ENCODE assay signal across 2 cellular contexts in the genomic region with DNA sequence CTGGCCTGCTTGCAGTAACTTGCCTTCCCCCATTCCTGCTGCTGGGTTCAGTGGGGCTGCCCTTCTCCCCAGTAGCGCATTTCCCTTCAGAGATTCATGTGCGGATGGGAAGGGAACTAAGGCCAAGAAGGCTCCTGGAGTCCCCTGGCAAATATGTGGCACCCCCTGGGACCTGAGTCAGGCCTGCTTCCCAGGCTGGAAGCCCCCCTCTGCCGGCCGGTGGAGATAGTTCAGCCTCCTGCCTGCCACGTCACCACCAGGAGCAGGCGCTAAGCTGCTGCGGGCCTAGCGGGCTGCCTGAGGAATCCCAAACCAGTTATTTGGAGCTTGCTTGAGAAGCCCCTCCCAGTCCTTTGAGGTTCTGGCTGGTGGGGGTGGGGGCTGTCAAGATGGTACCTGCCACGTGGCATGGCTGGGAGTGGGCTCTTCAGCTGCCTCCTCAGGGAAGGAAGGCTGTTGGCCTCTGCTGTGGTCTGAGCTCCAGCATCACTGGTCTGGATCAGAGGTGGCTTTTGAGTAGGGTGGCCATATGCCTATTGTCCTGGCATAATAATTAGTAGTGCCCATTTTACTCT.
TF ChIP-seq lines count a peak whose summit lies in the region.

No MANE protein-coding gene starts in this region.

TF ChIP-seq in A549, 52 proteins besides CTCF, POLR2A, EP300 and RAD21 (continued from another document):
- TF ChIP-seq, protein P1, sequence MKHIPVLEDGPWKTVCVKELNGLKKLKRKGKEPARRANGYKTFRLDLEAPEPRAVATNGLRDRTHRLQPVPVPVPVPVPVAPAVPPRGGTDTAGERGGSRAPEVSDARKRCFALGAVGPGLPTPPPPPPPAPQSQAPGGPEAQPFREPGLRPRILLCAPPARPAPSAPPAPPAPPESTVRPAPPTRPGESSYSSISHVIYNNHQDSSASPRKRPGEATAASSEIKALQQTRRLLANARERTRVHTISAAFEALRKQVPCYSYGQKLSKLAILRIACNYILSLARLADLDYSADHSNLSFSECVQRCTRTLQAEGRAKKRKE (CRISPR knock-in tag; IDR thresholded peaks at IDR 0.05; ENCODE audit: low read depth) = no peak
- no peak for TF ChIP-seq CHD2 (IDR thresholded peaks at IDR 0.05; ENCODE audit: low read length, partially characterized antibody)
- TF ChIP-seq ZC3H11A (IDR thresholded peaks at IDR 0.05) = no peak
- TF ChIP-seq JUN (IDR thresholded peaks at IDR 0.05) = no peak
- no peak for TF ChIP-seq CBX2 (IDR thresholded peaks at IDR 0.05; ENCODE audit: borderline replicate concordance, low read depth)
- no peak for TF ChIP-seq MAZ (IDR thresholded peaks at IDR 0.05; ENCODE audit: borderline replicate concordance, low read depth, low read length)
- no peak for TF ChIP-seq NPAS2 (CRISPR knock-in tag; IDR thresholded peaks at IDR 0.05; ENCODE audit: borderline replicate concordance)
- TF ChIP-seq, protein P2, sequence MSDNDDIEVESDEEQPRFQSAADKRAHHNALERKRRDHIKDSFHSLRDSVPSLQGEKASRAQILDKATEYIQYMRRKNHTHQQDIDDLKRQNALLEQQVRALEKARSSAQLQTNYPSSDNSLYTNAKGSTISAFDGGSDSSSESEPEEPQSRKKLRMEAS (IDR thresholded peaks at IDR 0.05) = no peak
- TF ChIP-seq, protein P3, sequence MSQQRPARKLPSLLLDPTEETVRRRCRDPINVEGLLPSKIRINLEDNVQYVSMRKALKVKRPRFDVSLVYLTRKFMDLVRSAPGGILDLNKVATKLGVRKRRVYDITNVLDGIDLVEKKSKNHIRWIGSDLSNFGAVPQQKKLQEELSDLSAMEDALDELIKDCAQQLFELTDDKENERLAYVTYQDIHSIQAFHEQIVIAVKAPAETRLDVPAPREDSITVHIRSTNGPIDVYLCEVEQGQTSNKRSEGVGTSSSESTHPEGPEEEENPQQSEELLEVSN (IDR thresholded peaks at IDR 0.05; ENCODE audit: borderline replicate concordance, low read depth) = no peak
- TF ChIP-seq NFE2L2 (conservative IDR thresholded peaks at IDR 0.05; ENCODE audit: low read length) = no peak
- no peak for TF ChIP-seq ZNF302 (CRISPR knock-in tag; IDR thresholded peaks at IDR 0.05)

TF ChIP-seq in liver, 16 proteins besides CTCF, POLR2A, EP300 and RAD21 (continued from another document):
- TF ChIP-seq EGR1 (IDR thresholded peaks at IDR 0.05; ENCODE audit: low read depth in 2 of 2) (no peak), JUND (IDR thresholded peaks at IDR 0.05) (no peak), HNF4G (IDR thresholded peaks at IDR 0.05) (no peak), HNF4A (conservative IDR thresholded peaks at IDR 0.05) (no peak), TAF1 (conservative IDR thresholded peaks at IDR 0.05) (no peak)
- TF ChIP-seq, protein P4, sequence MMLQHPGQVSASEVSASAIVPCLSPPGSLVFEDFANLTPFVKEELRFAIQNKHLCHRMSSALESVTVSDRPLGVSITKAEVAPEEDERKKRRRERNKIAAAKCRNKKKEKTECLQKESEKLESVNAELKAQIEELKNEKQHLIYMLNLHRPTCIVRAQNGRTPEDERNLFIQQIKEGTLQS (IDR thresholded peaks at IDR 0.05) = no peak
- TF ChIP-seq, protein P5, sequence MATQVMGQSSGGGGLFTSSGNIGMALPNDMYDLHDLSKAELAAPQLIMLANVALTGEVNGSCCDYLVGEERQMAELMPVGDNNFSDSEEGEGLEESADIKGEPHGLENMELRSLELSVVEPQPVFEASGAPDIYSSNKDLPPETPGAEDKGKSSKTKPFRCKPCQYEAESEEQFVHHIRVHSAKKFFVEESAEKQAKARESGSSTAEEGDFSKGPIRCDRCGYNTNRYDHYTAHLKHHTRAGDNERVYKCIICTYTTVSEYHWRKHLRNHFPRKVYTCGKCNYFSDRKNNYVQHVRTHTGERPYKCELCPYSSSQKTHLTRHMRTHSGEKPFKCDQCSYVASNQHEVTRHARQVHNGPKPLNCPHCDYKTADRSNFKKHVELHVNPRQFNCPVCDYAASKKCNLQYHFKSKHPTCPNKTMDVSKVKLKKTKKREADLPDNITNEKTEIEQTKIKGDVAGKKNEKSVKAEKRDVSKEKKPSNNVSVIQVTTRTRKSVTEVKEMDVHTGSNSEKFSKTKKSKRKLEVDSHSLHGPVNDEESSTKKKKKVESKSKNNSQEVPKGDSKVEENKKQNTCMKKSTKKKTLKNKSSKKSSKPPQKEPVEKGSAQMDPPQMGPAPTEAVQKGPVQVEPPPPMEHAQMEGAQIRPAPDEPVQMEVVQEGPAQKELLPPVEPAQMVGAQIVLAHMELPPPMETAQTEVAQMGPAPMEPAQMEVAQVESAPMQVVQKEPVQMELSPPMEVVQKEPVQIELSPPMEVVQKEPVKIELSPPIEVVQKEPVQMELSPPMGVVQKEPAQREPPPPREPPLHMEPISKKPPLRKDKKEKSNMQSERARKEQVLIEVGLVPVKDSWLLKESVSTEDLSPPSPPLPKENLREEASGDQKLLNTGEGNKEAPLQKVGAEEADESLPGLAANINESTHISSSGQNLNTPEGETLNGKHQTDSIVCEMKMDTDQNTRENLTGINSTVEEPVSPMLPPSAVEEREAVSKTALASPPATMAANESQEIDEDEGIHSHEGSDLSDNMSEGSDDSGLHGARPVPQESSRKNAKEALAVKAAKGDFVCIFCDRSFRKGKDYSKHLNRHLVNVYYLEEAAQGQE (IDR thresholded peaks at IDR 0.05) = no peak
